Comparison of ENCODE assay signal across 23 cellular contexts in the genomic region with DNA sequence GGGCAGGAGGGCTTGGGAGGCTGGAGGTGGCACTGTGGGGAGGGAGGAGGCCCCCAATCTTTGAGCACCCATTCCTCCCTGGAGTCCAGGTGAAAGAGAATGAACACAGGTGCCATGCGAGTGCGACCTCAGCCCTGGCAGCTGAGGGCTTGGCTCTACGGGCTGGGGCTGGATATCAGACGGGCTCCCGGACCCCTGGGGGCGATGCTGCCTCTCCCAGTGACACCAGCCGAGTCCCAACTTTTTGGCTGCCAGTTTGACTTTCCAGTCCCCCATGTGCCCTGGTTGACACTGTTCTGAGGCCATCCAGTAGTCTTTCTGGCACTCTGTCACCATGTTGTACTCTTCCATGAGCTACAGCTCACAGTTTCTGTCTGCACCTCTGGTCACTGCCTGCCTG. TPM values are rescaled to one million over a fixed set of nuclear protein-coding genes. Genes with fewer than 3 reads are reported as not detected.
DNase-seq lines count a peak whose midpoint lies in the region; ATAC-seq and TF ChIP-seq lines count a peak whose summit lies in the region.
"Had no signal": no experiment of that assay in that cellular context is flagged by ENCODE, and none has a peak within 500 bp of the region (broad histone marks: within the 10 kb centered on the region; RNA-seq: fewer than 3 reads in every experiment).

No MANE protein-coding gene starts in this region.

- TF ChIP-seq CTCF in chondrocyte (IDR thresholded peaks at IDR 0.05) (no peak), suprapubic skin (IDR thresholded peaks at IDR 0.05) (no peak), MCF 10A (IDR thresholded peaks at IDR 0.05; ENCODE audit: unreplicated experiment) (no peak)

- TF ChIP-seq EP300 in suprapubic skin (IDR thresholded peaks at IDR 0.05), result no peak

- H3K27me3 ChIP-seq in mesendoderm (ENCODE audit: insufficient read depth, low read length, poor library complexity) (no peaks in the 10 kb centered on the region), suprapubic skin (no peaks in the 10 kb centered on the region)
- H3K27me3 ChIP-seq: thyroid gland had no signal

- H3K4ac ChIP-seq in mesendoderm (ENCODE audit: low read depth, low read length), result no peak overlapping the region

- H3K36me3 ChIP-seq in mesendoderm (ENCODE audit: control insufficient read depth, insufficient read depth, low read length), result no peaks in the 10 kb centered on the region
- H3K36me3 ChIP-seq in suprapubic skin, result peaks cover 6% of the 10 kb centered on the region
- H3K36me3 ChIP-seq: thyroid gland had no signal

- H3K23ac ChIP-seq in mesendoderm (ENCODE audit: low read length), result no peak overlapping the region

- no peak overlapping the region for H2BK120ac ChIP-seq in mesendoderm (ENCODE audit: low read depth, low read length)

- H2AK5ac ChIP-seq in mesendoderm (ENCODE audit: low read length), result no peak overlapping the region

- DNase-seq in activated naive CD4-positive, alpha-beta T cell treated with anti-CD3 and anti-CD28 coated beads, Interleukin-2, amount 10 ng/mL, durations not matched to agents 7 days and 5 days, result peak; percentile 16
- no peak for DNase-seq in activated naive CD4-positive, alpha-beta T cell (lab: John Stamatoyannopoulos, UW)
- DNase-seq in chondrocyte (ENCODE audit: low spot score) (peak; percentile 77), mesendoderm (no peak), suprapubic skin (ENCODE audit: low spot score in 2 of 2) (peak; percentile 45 to 57), MCF 10A (ENCODE audit: unreplicated experiment) (no peak), DMS114 treated with DMSO at 0.1 percent for 48 hours (lab: John Stamatoyannopoulos, UW; ENCODE audit: unreplicated experiment) (no peak)
- DNase-seq: C1 segment of cervical spinal cord; dermis blood vessel endothelial cell; GM23248; naive thymus-derived CD8-positive, alpha-beta T cell; NCI-H1436; NCI-H2227 treated with DMSO at 0.1 percent for 48 hours; NCI-H82; psoas muscle; SK-N-SH; stimulated activated CD4-positive, alpha-beta T cell treated with anti-CD3 and anti-CD28 coated beads, Interleukin-12 subunit alpha, Interleukin-12 subunit beta, amount 100 ng/mL, for 4 hours; T1000; thyroid gland had no signal

- H3K27me3 Mint-ChIP-seq in activated naive CD4-positive, alpha-beta T cell treated with anti-CD3 and anti-CD28 coated beads, Interleukin-2, amount 10 ng/mL, durations not matched to agents 7 days and 5 days, result peaks cover 14% of the 10 kb centered on the region
- H3K27me3 Mint-ChIP-seq in chondrocyte (ENCODE audit: low read depth) (no peaks in the 10 kb centered on the region), MCF 10A (ENCODE audit: insufficient read depth, unreplicated experiment) (no peaks in the 10 kb centered on the region)
- H3K27me3 Mint-ChIP-seq: naive thymus-derived CD8-positive, alpha-beta T cell had no signal

- no peak overlapping the region for H3K4me2 ChIP-seq in mesendoderm (ENCODE audit: low read length)
- H3K4me2 ChIP-seq: SK-N-SH had no signal

- H3K56ac ChIP-seq in mesendoderm (ENCODE audit: low read length), result peak overlapping the region; percentile 35

- H3K4me3 Mint-ChIP-seq in activated naive CD4-positive, alpha-beta T cell treated with anti-CD3 and anti-CD28 coated beads, Interleukin-2, amount 10 ng/mL, durations not matched to agents 7 days and 5 days, result no peak overlapping the region
- H3K4me3 Mint-ChIP-seq in chondrocyte (ENCODE audit: unreplicated experiment) (no peak overlapping the region), MCF 10A (ENCODE audit: unreplicated experiment) (no peak overlapping the region)

- no peak overlapping the region for H4K5ac ChIP-seq in mesendoderm (ENCODE audit: low read length)

- H3K4me1 ChIP-seq in mesendoderm (ENCODE audit: control insufficient read depth, low read depth, low read length) (no peaks in the 10 kb centered on the region), suprapubic skin (peaks cover 33% of the 10 kb centered on the region)
- H3K4me1 ChIP-seq: psoas muscle had no signal

- no peak overlapping the region for H3K27ac Mint-ChIP-seq in activated naive CD4-positive, alpha-beta T cell treated with anti-CD3 and anti-CD28 coated beads, Interleukin-2, amount 10 ng/mL, durations not matched to agents 7 days and 5 days
- H3K27ac Mint-ChIP-seq in chondrocyte (ENCODE audit: unreplicated experiment) (no peak overlapping the region), MCF 10A (ENCODE audit: low read depth, unreplicated experiment) (no peak overlapping the region)

- no peak overlapping the region for H3K27ac ChIP-seq in mesendoderm (ENCODE audit: low read depth, low read length)
- H3K27ac ChIP-seq in suprapubic skin, result no peak overlapping the region
- H3K27ac ChIP-seq: GM23248, psoas muscle, thyroid gland had no signal

- H3K36me3 Mint-ChIP-seq in activated naive CD4-positive, alpha-beta T cell treated with anti-CD3 and anti-CD28 coated beads, Interleukin-2, amount 10 ng/mL, durations not matched to agents 7 days and 5 days, result peaks cover 17% of the 10 kb centered on the region
- no peaks in the 10 kb centered on the region for H3K36me3 Mint-ChIP-seq in chondrocyte (ENCODE audit: low read depth)
- H3K36me3 Mint-ChIP-seq in MCF 10A (ENCODE audit: insufficient read depth, unreplicated experiment), result no peaks in the 10 kb centered on the region

- H4K8ac ChIP-seq in mesendoderm (ENCODE audit: low read depth, low read length), result no peak overlapping the region

- H3K4me1 Mint-ChIP-seq in activated naive CD4-positive, alpha-beta T cell treated with anti-CD3 and anti-CD28 coated beads, Interleukin-2, amount 10 ng/mL, durations not matched to agents 7 days and 5 days, result peaks cover 43% of the 10 kb centered on the region
- peaks cover 12% of the 10 kb centered on the region for H3K4me1 Mint-ChIP-seq in chondrocyte (ENCODE audit: low read depth)
- peaks cover 17% of the 10 kb centered on the region for H3K4me1 Mint-ChIP-seq in MCF 10A (ENCODE audit: insufficient read depth, unreplicated experiment)

- H3K9me3 ChIP-seq in suprapubic skin, result no peaks in the 10 kb centered on the region
- H3K9me3 ChIP-seq: psoas muscle, SK-N-SH, thyroid gland had no signal

- CTCF ChIA-PET in activated naive CD4-positive, alpha-beta T cell treated with anti-CD3 and anti-CD28 coated beads, Interleukin-2, amount 10 ng/mL, durations not matched to agents 7 days and 5 days (lab: Charles Lee), result interaction anchor here (1.4 to 1.9 kb wide), 2 partner anchors 23 to 136 kb away, joined by 6 to 7 read pairs; no protein-coding TSS in a partner anchor
- CTCF ChIA-PET in MCF 10A (lab: Yijun Ruan, JAX), result interaction anchor here (1.2 kb wide), 1 partner anchor 16 kb away, joined by 4 read pairs; no protein-coding TSS in a partner anchor

- H3K18ac ChIP-seq in mesendoderm (ENCODE audit: low read length), result no peak overlapping the region

- intact Hi-C loops in MCF 10A (cut with micrococcal nuclease), result no loop called here

- no peak overlapping the region for H2BK5ac ChIP-seq in mesendoderm (ENCODE audit: low read length)

- no peak overlapping the region for H3K4me3 ChIP-seq in mesendoderm (ENCODE audit: low read length)
- no peak overlapping the region for H3K4me3 ChIP-seq in suprapubic skin
- H3K4me3 ChIP-seq: GM23248, psoas muscle, thyroid gland had no signal

- H3K79me2 ChIP-seq in mesendoderm (ENCODE audit: control insufficient read depth, insufficient read depth, low read length), result no peaks in the 10 kb centered on the region

- no peak for TF ChIP-seq POLR2A in suprapubic skin (IDR thresholded peaks at IDR 0.05)

- no peak overlapping the region for H3K9ac ChIP-seq in mesendoderm (ENCODE audit: low read length)
- H3K9ac ChIP-seq: GM23248, SK-N-SH had no signal

- no peak overlapping the region for H2BK15ac ChIP-seq in mesendoderm (replicated peaks; ENCODE audit: low read depth)

- H3K79me1 ChIP-seq in mesendoderm (ENCODE audit: low read length), result no peaks in the 10 kb centered on the region

- POLR2A ChIA-PET in MCF 10A (lab: Yijun Ruan, JAX), result interaction anchor here (0.6 to 0.7 kb wide), 3 partner anchors 22 to 1462 kb away, joined by 3 to 5 read pairs (median 3); no protein-coding TSS in a partner anchor

- no CpG with 5 or more reads among the region's 7 CpGs for WGBS in mesendoderm (ENCODE audit: extremely low coverage, insufficient coverage, low lambda C conversion rate)
- 82% methylated on average over 7 of the region's 7 CpGs for WGBS in suprapubic skin

- no peak for ATAC-seq in HG03139 (IDR thresholded peaks at IDR 0.05; ENCODE audit: unreplicated experiment)
- ATAC-seq: activated CD4-positive, CD25-positive, alpha-beta regulatory T cell treated with anti-CD3 and anti-CD28 coated beads, Interleukin-2, amount 50 U/mL, for 24 hours; activated naive CD4-positive, alpha-beta T cell treated with anti-CD3 and anti-CD28 coated beads, Interleukin-2, amount 50 U/mL, for 72 hours; naive thymus-derived CD8-positive, alpha-beta T cell; psoas muscle had no signal

- BruUV-seq in MCF 10A (replicated peaks; lab: Mats Ljungman, UMichigan), result no TSS peak

- no peaks in the 10 kb centered on the region for H3K9me3 Mint-ChIP-seq in activated naive CD4-positive, alpha-beta T cell treated with anti-CD3 and anti-CD28 coated beads, Interleukin-2, amount 10 ng/mL, durations not matched to agents 7 days and 5 days
- H3K9me3 Mint-ChIP-seq in chondrocyte (ENCODE audit: low read depth), result no peaks in the 10 kb centered on the region
- H3K9me3 Mint-ChIP-seq in MCF 10A (ENCODE audit: unreplicated experiment), result no peaks in the 10 kb centered on the region
- H3K9me3 Mint-ChIP-seq: naive thymus-derived CD8-positive, alpha-beta T cell had no signal

RNA-seq across cellular contexts. Expression of a gene that starts 1.2 kb away (rescaled TPM):
- 1.7 to 2.6 TPM (median 1.7 TPM) in 3 replicates for total RNA-seq in chondrocyte
- polyA plus RNA-seq in mesendoderm (2013, experiment 1 of 2), result 1.9 TPM
- 2.2 TPM for polyA plus RNA-seq in mesendoderm (2013, experiment 2 of 2)
- 10 to 100 TPM; 13.2 to 16.7 (median 15.0) TPM for total RNA-seq in suprapubic skin
- not detected in 2 replicates for total RNA-seq in MCF 10A (2022)

RNA-seq across cellular contexts. Expression of a gene that starts 37.6 kb away (rescaled TPM):
- total RNA-seq in chondrocyte (19.0 to 28.2 TPM (median 23.6 TPM) in 3 replicates), suprapubic skin (10 to 100 TPM; 32.3 to 42.2 (median 39.3) TPM), MCF 10A (2022) (1.8 and 3.1 TPM in 2 replicates)
- polyA plus RNA-seq in mesendoderm (2013, experiment 1 of 2), result 6.8 TPM
- polyA plus RNA-seq in mesendoderm (2013, experiment 2 of 2), result 6.6 TPM

RNA-seq across cellular contexts. Expression of a gene that starts 47.2 kb away (rescaled TPM):
- 0.17 to 0.29 TPM (median 0.18 TPM) in 3 replicates for total RNA-seq in chondrocyte
- polyA plus RNA-seq in mesendoderm (2013, experiment 1 of 2), result 0.28 TPM
- 0.25 TPM for polyA plus RNA-seq in mesendoderm (2013, experiment 2 of 2)
- total RNA-seq in suprapubic skin, result 1 to 10 TPM in 1 of 4 donors, under 1 TPM in 3; 0.19 to 2.1 (median 0.50) TPM
- total RNA-seq in MCF 10A (2022), result 1.3 TPM in 1 of 2 replicates, not detected in the other
- total RNA-seq: A673, GM23248 had no signal

Comparison
In these comparisons a context has a peak if more than half of its experiments do, and no peak if none do; other contexts are left out.
1. DNase-seq: peak in activated naive CD4-positive, alpha-beta T cell treated with anti-CD3 and anti-CD28 coated beads, Interleukin-2, amount 10 ng/mL, durations not matched to agents 7 days and 5 days (single experiment), chondrocyte (single experiment) and suprapubic skin (2 of 2); none in activated naive CD4-positive, alpha-beta T cell (0 of 4), mesendoderm (single experiment), MCF 10A (single experiment) and DMS114 treated with DMSO at 0.1 percent for 48 hours (single experiment).